14 cellular contexts compared by ENCODE assay signal in the genomic region with DNA sequence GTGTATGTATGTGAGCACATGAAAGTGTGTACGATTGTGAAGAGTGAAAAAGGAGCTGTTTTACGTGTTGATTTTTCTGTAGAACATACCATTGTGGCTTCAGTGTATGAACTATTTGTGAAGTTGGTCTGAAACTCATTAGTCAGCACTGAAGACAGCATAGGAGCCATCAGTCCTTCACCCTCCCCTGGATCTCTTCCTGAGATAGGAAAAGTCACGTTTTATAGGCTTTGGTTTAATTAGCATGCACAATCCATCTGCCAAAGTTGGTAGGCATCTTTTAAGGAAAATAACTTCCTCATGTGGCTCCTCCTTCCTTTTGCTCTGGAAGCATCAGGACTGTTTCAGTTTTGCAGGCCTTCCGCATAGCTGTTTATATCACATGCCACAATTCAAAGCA. TPM values are rescaled to one million over a fixed set of nuclear protein-coding genes. Genes with fewer than 3 reads are reported as not detected.
A peak's percentile ranks its signal among the peaks of the same experiment; 100 is the strongest.
DNase-seq lines count a peak whose midpoint lies in the region; ATAC-seq and TF ChIP-seq lines count a peak whose summit lies in the region.
"Had no signal": no experiment of that assay in that cellular context is flagged by ENCODE, and none has a peak within 500 bp of the region (broad histone marks: within the 10 kb centered on the region; RNA-seq: fewer than 3 reads in every experiment).

No MANE protein-coding gene starts in this region.

- no peak overlapping the region for H3K4me3 Mint-ChIP-seq in activated CD8-positive, alpha-beta T cell treated with anti-CD3 and anti-CD28 coated beads, Interleukin-2, amount 10 ng/mL, durations not matched to agents 7 days and 5 days
- no peak overlapping the region for H3K4me3 Mint-ChIP-seq in activated CD8-positive, alpha-beta T cell treated with anti-CD3 and anti-CD28 coated beads for 36 hours
- H3K4me3 Mint-ChIP-seq in memory B cell: no peak overlapping the region

- H2AK5ac ChIP-seq in mesenchymal stem cell (ENCODE audit: low read length, severe bottlenecking): no peak overlapping the region

- no peak overlapping the region for H2AFZ ChIP-seq in KMS-11 (ENCODE audit: low read depth)
- H2AFZ ChIP-seq in mesenchymal stem cell (ENCODE audit: low read depth, low read length): no peak overlapping the region

- H2BK120ac ChIP-seq in mesenchymal stem cell (ENCODE audit: low read depth, low read length): no peak overlapping the region

- H3K4me2 ChIP-seq in KMS-11 (peak overlapping the region; percentile 93; the same call in 1 of the 2 replicates), mesenchymal stem cell (ENCODE audit: low read length, poor library complexity, severe bottlenecking) (no peak overlapping the region)

- H3K36me3 Mint-ChIP-seq in activated CD8-positive, alpha-beta T cell treated with anti-CD3 and anti-CD28 coated beads, Interleukin-2, amount 10 ng/mL, durations not matched to agents 7 days and 5 days (ENCODE audit: low read depth): peaks cover 43% of the 10 kb centered on the region
- H3K36me3 Mint-ChIP-seq in activated CD8-positive, alpha-beta T cell treated with anti-CD3 and anti-CD28 coated beads for 36 hours (ENCODE audit: low read depth): peaks cover 24% of the 10 kb centered on the region
- H3K36me3 Mint-ChIP-seq in memory B cell: peaks cover 17% of the 10 kb centered on the region

- no peak overlapping the region for H3K14ac ChIP-seq in mesenchymal stem cell (ENCODE audit: low read length in 2 of 2)

- no peak overlapping the region for H4K91ac ChIP-seq in mesenchymal stem cell (ENCODE audit: low read length)

- H2BK12ac ChIP-seq in mesenchymal stem cell (ENCODE audit: low read length in 2 of 2): no peak overlapping the region

- H4K20me1 ChIP-seq in KMS-11 (ENCODE audit: insufficient read depth): no peaks in the 10 kb centered on the region

- no peak overlapping the region for H3K18ac ChIP-seq in mesenchymal stem cell (ENCODE audit: low read depth in 1 of 2, low read length in 2 of 2)

- no peaks in the 10 kb centered on the region for H3K27me3 ChIP-seq in BJ (ENCODE audit: control insufficient read depth, insufficient read depth, low read length)
- no peaks in the 10 kb centered on the region for H3K27me3 ChIP-seq in KMS-11 (ENCODE audit: insufficient read depth, low read depth)
- H3K27me3 ChIP-seq in psoas muscle (ENCODE audit: insufficient read depth in 3 of 3, low read length in 2 of 3): no peaks in the 10 kb centered on the region
- H3K27me3 ChIP-seq in mesenchymal stem cell (ENCODE audit: control insufficient read depth in 1 of 2, insufficient read depth in 1 of 2, low read length in 2 of 2): no peaks in the 10 kb centered on the region

- DNase-seq in activated CD8-positive, alpha-beta T cell treated with anti-CD3 and anti-CD28 coated beads, Interleukin-2, amount 10 ng/mL, durations not matched to agents 7 days and 5 days: no peak
- DNase-seq in activated CD8-positive, alpha-beta T cell treated with anti-CD3 and anti-CD28 coated beads for 36 hours: no peak
- DNase-seq in BJ (ENCODE audit: low read depth): peak; percentile 73
- DNase-seq in memory B cell (ENCODE audit: low spot score in 2 of 2): no peak
- DNase-seq in psoas muscle: no peak
- DNase-seq in activated CD4-positive, CD25-positive, alpha-beta regulatory T cell (lab: John Stamatoyannopoulos, UW): no peak
- DNase-seq in mesenchymal stem cell: no peak
- DNase-seq: DMS79, H7, NCI-H1417, NCI-H187 treated with DMSO at 0.1 percent for 48 hours, NCI-H526 treated with DMSO at 0.1 percent for 48 hours, SHP77 had no signal

- TF ChIP-seq CTCF in activated CD8-positive, alpha-beta T cell treated with anti-CD3 and anti-CD28 coated beads for 36 hours (IDR thresholded peaks at IDR 0.05): no peak
- TF ChIP-seq CTCF in BJ (IDR thresholded peaks at IDR 0.05; ENCODE audit: insufficient read depth, low read depth, low read length) (no peak), KMS-11 (conservative IDR thresholded peaks at IDR 0.05; ENCODE audit: low read depth, low read length) (no peak), psoas muscle (IDR thresholded peaks at IDR 0.05) (no peak)

- no peak overlapping the region for H3K4ac ChIP-seq in mesenchymal stem cell (ENCODE audit: low read depth in 1 of 2, low read length in 2 of 2)

- H3K4me1 Mint-ChIP-seq in activated CD8-positive, alpha-beta T cell treated with anti-CD3 and anti-CD28 coated beads, Interleukin-2, amount 10 ng/mL, durations not matched to agents 7 days and 5 days (ENCODE audit: low read depth): peaks cover 18% of the 10 kb centered on the region
- peaks cover 15% of the 10 kb centered on the region for H3K4me1 Mint-ChIP-seq in activated CD8-positive, alpha-beta T cell treated with anti-CD3 and anti-CD28 coated beads for 36 hours (ENCODE audit: low read depth)
- peaks cover 6% of the 10 kb centered on the region for H3K4me1 Mint-ChIP-seq in memory B cell

- no peak overlapping the region for H2BK15ac ChIP-seq in mesenchymal stem cell (ENCODE audit: low read depth, poor library complexity, severe bottlenecking)

- H3K9me3 Mint-ChIP-seq in activated CD8-positive, alpha-beta T cell treated with anti-CD3 and anti-CD28 coated beads, Interleukin-2, amount 10 ng/mL, durations not matched to agents 7 days and 5 days (ENCODE audit: insufficient read depth): no peaks in the 10 kb centered on the region
- no peaks in the 10 kb centered on the region for H3K9me3 Mint-ChIP-seq in activated CD8-positive, alpha-beta T cell treated with anti-CD3 and anti-CD28 coated beads for 36 hours
- no peaks in the 10 kb centered on the region for H3K9me3 Mint-ChIP-seq in memory B cell

- peaks cover 23% of the 10 kb centered on the region for H3K79me2 ChIP-seq in KMS-11 (ENCODE audit: insufficient read depth, low read depth)

- H3K36me3 ChIP-seq in BJ (ENCODE audit: control insufficient read depth, insufficient read depth, low read length) (peaks cover 6% of the 10 kb centered on the region), KMS-11 (ENCODE audit: insufficient read depth) (no peaks in the 10 kb centered on the region), psoas muscle (ENCODE audit: insufficient read depth in 1 of 2, low read depth in 1 of 2) (peaks cover 16 to 48% of the 10 kb centered on the region in 2 donors), mesenchymal stem cell (ENCODE audit: control insufficient read depth in 1 of 2, insufficient read depth in 2 of 2, low read depth in 1 of 2, low read length in 2 of 2) (peaks cover 18 to 55% of the 10 kb centered on the region in 2 experiments)

- no peak for ATAC-seq in activated CD8-positive, alpha-beta T cell treated with anti-CD3 and anti-CD28 coated beads, Interleukin-2, amount 10 ng/mL, durations not matched to agents 7 days and 5 days
- ATAC-seq in activated CD8-positive, alpha-beta T cell treated with anti-CD3 and anti-CD28 coated beads for 36 hours: no peak
- ATAC-seq in memory B cell (ENCODE audit: low read depth) (no peak), psoas muscle (no peak)

- peaks cover 2% of the 10 kb centered on the region for H3K79me1 ChIP-seq in mesenchymal stem cell (replicated peaks; ENCODE audit: low read length, poor library complexity, severe bottlenecking)

- H3K23ac ChIP-seq in mesenchymal stem cell (ENCODE audit: low read length in 2 of 2): no peak overlapping the region

- peak overlapping the region; percentile 6 for H3K27ac Mint-ChIP-seq in activated CD8-positive, alpha-beta T cell treated with anti-CD3 and anti-CD28 coated beads, Interleukin-2, amount 10 ng/mL, durations not matched to agents 7 days and 5 days
- H3K27ac Mint-ChIP-seq in activated CD8-positive, alpha-beta T cell treated with anti-CD3 and anti-CD28 coated beads for 36 hours: no peak overlapping the region
- peak overlapping the region; percentile 84 for H3K27ac Mint-ChIP-seq in memory B cell

- H3K9me3 ChIP-seq in psoas muscle (no peaks in the 10 kb centered on the region), mesenchymal stem cell (ENCODE audit: control insufficient read depth, low read length) (no peaks in the 10 kb centered on the region)

- POLR2A ChIA-PET in activated CD8-positive, alpha-beta T cell treated with anti-CD3 and anti-CD28 coated beads, Interleukin-2, amount 10 ng/mL, durations not matched to agents 7 days and 5 days (lab: Charles Lee): interaction anchor here (0.7 to 2.3 kb wide), 3 partner anchors 37 to 77 kb away, joined by 3 to 10 read pairs (median 3); a partner anchor contains a TSS
- POLR2A ChIA-PET in activated CD8-positive, alpha-beta T cell treated with anti-CD3 and anti-CD28 coated beads for 36 hours (lab: Charles Lee): interaction anchor here (0.9 to 1.2 kb wide), 2 partner anchors 11 to 62 kb away, joined by 3 read pairs; no protein-coding TSS in a partner anchor
- POLR2A ChIA-PET in BJ (lab: Charles Lee): no interaction called here

- WGBS in psoas muscle, 3 donors: 69 to 77% (median 74%) methylated on average over 4 of the region's 4 CpGs
- WGBS in mesenchymal stem cell: 91% methylated on average over 4 of the region's 4 CpGs

- no peak overlapping the region for H2BK5ac ChIP-seq in mesenchymal stem cell (ENCODE audit: low read depth, low read length, poor library complexity, severe bottlenecking)

- no peak overlapping the region; the same call in 1 of the 2 replicates for H3K27ac ChIP-seq in KMS-11
- no peak overlapping the region for H3K27ac ChIP-seq in psoas muscle
- no peak overlapping the region for H3K27ac ChIP-seq in mesenchymal stem cell (ENCODE audit: low read length, poor library complexity, severe bottlenecking)

- intact Hi-C loops in activated CD8-positive, alpha-beta T cell treated with anti-CD3 and anti-CD28 coated beads for 36 hours (cut with micrococcal nuclease): no loop called here
- intact Hi-C loops in psoas muscle (cut with DNase I): loop anchor here in 1 of 2 donors (5.0 kb wide), 2 partner anchors 37 to 52 kb away; a partner anchor contains a TSS

- CTCF ChIA-PET in activated CD8-positive, alpha-beta T cell treated with anti-CD3 and anti-CD28 coated beads, Interleukin-2, amount 10 ng/mL, durations not matched to agents 7 days and 5 days (lab: Charles Lee): interaction anchor here (1.1 to 1.5 kb wide), 4 partner anchors 15 to 149 kb away, joined by 3 to 4 read pairs (median 3); no protein-coding TSS in a partner anchor
- CTCF ChIA-PET in activated CD8-positive, alpha-beta T cell treated with anti-CD3 and anti-CD28 coated beads for 36 hours (lab: Charles Lee): interaction anchor here (0.7 to 1.2 kb wide), 4 partner anchors 9 to 171 kb away, joined by 3 to 6 read pairs (median 3); no protein-coding TSS in a partner anchor
- CTCF ChIA-PET in BJ (lab: Yijun Ruan, JAX): no interaction called here

- no peaks in the 10 kb centered on the region for H3K27me3 Mint-ChIP-seq in activated CD8-positive, alpha-beta T cell treated with anti-CD3 and anti-CD28 coated beads, Interleukin-2, amount 10 ng/mL, durations not matched to agents 7 days and 5 days (ENCODE audit: low read depth)
- no peaks in the 10 kb centered on the region for H3K27me3 Mint-ChIP-seq in activated CD8-positive, alpha-beta T cell treated with anti-CD3 and anti-CD28 coated beads for 36 hours
- no peaks in the 10 kb centered on the region for H3K27me3 Mint-ChIP-seq in memory B cell

- H3K4me1 ChIP-seq in KMS-11 (ENCODE audit: low read depth, poor library complexity, severe bottlenecking) (peaks cover 33% of the 10 kb centered on the region), psoas muscle (peaks cover 14% of the 10 kb centered on the region), mesenchymal stem cell (ENCODE audit: control insufficient read depth, insufficient read depth, low read depth, low read length) (peaks cover 5% of the 10 kb centered on the region)

- H3K9ac ChIP-seq in KMS-11 (no peak overlapping the region), mesenchymal stem cell (ENCODE audit: low read length) (no peak overlapping the region)

- H3K4me3 ChIP-seq in BJ (ENCODE audit: low read depth, low read length): no peak overlapping the region
- no peak overlapping the region for H3K4me3 ChIP-seq in KMS-11 (IDR thresholded peaks at IDR 0.05; ENCODE audit: insufficient read depth, low read depth, low read length)
- no peak overlapping the region for H3K4me3 ChIP-seq in psoas muscle
- H3K4me3 ChIP-seq in mesenchymal stem cell (ENCODE audit: insufficient read depth in 1 of 2, low read depth in 1 of 2, low read length in 2 of 2): no peak overlapping the region

- no peak overlapping the region for H4K8ac ChIP-seq in mesenchymal stem cell (ENCODE audit: low read length)

RNA-seq across cellular contexts. Expression of a gene that starts 1.4 kb away (rescaled TPM):
- 10 to 100 TPM; 13.6 TPM for total RNA-seq in activated CD8-positive, alpha-beta T cell treated with anti-CD3 and anti-CD28 coated beads, Interleukin-2, amount 10 ng/mL, durations not matched to agents 7 days and 5 days
- total RNA-seq in activated CD8-positive, alpha-beta T cell treated with anti-CD3 and anti-CD28 coated beads for 36 hours: 1 to 10 TPM; 7.0 to 7.1 TPM
- polyA plus RNA-seq in BJ (2011; rRNA removed) (9.7 and 14.4 TPM in 2 replicates), psoas muscle (10 to 100 TPM in 1 of 3 donors, 1 to 10 TPM in 2; 7.0 to 12.1 (median 8.5) TPM)
- 5.1 and 7.0 TPM in 2 replicates for polyA minus RNA-seq in BJ (2011; rRNA and poly(A)+ RNA removed)
- 1 to 10 TPM; 3.6 to 7.0 (median 5.8) TPM for total RNA-seq in psoas muscle
- 12.4 TPM for polyA plus RNA-seq in mesenchymal stem cell (2013, experiment 1 of 2)
- 12.2 TPM for polyA plus RNA-seq in mesenchymal stem cell (2013, experiment 2 of 2)

RNA-seq across cellular contexts. Expression of a gene that starts 36.6 kb away (rescaled TPM):
- total RNA-seq in activated CD8-positive, alpha-beta T cell treated with anti-CD3 and anti-CD28 coated beads, Interleukin-2, amount 10 ng/mL, durations not matched to agents 7 days and 5 days: 10 to 100 TPM; 27.8 to 31.7 TPM
- total RNA-seq in activated CD8-positive, alpha-beta T cell treated with anti-CD3 and anti-CD28 coated beads for 36 hours: 10 to 100 TPM; 38.0 to 43.7 TPM
- polyA plus RNA-seq in BJ (2011; rRNA removed): 22.7 and 35.0 TPM in 2 replicates
- polyA minus RNA-seq in BJ (2011; rRNA and poly(A)+ RNA removed): 14.8 and 23.8 TPM in 2 replicates
- 10 to 100 TPM; 14.3 to 19.8 (median 16.1) TPM for total RNA-seq in psoas muscle
- 10 to 100 TPM in 2 of 3 donors, 1 to 10 TPM in 1; 7.4 to 27.4 (median 16.5) TPM for polyA plus RNA-seq in psoas muscle
- 11.6 TPM for polyA plus RNA-seq in mesenchymal stem cell (2013, experiment 1 of 2)
- polyA plus RNA-seq in mesenchymal stem cell (2013, experiment 2 of 2): 10.8 TPM
